ENCODE assay signal across 24 cellular contexts in the genomic region with DNA sequence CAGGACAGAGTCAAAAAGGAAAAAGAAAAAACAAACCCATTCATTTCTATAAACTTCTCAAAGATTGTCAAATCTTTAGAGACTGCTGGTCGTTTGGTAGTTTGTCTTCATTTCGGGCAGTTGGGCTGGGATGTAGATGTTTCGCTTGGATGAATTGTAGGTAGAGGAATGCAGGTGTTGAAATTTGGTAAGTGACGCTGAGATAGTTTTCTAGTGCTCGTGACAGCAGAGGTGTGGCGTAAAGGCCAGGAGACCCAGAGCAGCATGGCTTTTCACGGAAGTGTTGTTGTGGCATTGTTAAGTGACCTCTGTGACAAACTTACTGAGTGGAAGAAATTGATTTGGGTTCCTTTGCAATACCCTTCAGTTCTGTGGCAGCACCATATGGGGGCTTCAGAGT.
"Had no signal": no experiment of that assay in that cellular context is flagged by ENCODE, and none has a peak within 500 bp of the region (broad histone marks: within the 10 kb centered on the region; RNA-seq: fewer than 3 reads in every experiment).

No MANE protein-coding gene starts in this region.

- H3K4me2 ChIP-seq: hepatocyte had no signal

- H3K4me1 Mint-ChIP-seq: neural crest cell; stimulated activated memory B cell treated with anti-CD40 and anti-IgM and Interleukin-4, amounts not matched to agents 10 μg/mL and 1 μg/mL and 100 μg/mL, for 72 hours; stimulated activated naive CD8-positive, alpha-beta T cell treated with anti-CD3 and anti-CD28 coated beads, Interleukin-15, amount 100 ng/mL, for 72 hours had no signal

- H3K4me3 ChIP-seq: heart right ventricle, hepatocyte, left ventricle myocardium inferior, lung, mucosa of descending colon, right atrium auricular region, sigmoid colon, spleen, transverse colon, upper lobe of right lung had no signal

- ATAC-seq: mucosa of descending colon; naive thymus-derived CD4-positive, alpha-beta T cell; natural killer cell treated with Interleukin-12 subunit alpha and Interleukin-12 subunit beta and Interleukin-15 and Interleukin-18, amount 100 ng/mL, for 72 hours; stimulated activated memory B cell treated with anti-CD40 and anti-IgM and Interleukin-4, amounts not matched to agents 10 μg/mL and 1 μg/mL and 100 μg/mL, for 72 hours; stimulated activated naive CD8-positive, alpha-beta T cell treated with anti-CD3 and anti-CD28 coated beads, Interleukin-15, amount 100 ng/mL, for 72 hours; upper lobe of right lung had no signal

- H3K27me3 ChIP-seq: heart right ventricle, hepatocyte, neutrophil, right atrium auricular region, sigmoid colon, spleen, transverse colon, upper lobe of right lung had no signal

- H3K79me2 ChIP-seq: hepatocyte, parathyroid adenoma had no signal

- H3K27ac ChIP-seq: heart right ventricle, hepatocyte, left ventricle myocardium inferior, neutrophil, parathyroid adenoma, right atrium auricular region, transverse colon, upper lobe of right lung had no signal

- H3K27ac Mint-ChIP-seq: natural killer cell treated with Interleukin-12 subunit alpha and Interleukin-12 subunit beta and Interleukin-15 and Interleukin-18, amount 100 ng/mL, for 72 hours; stimulated activated memory B cell treated with anti-CD40 and anti-IgM and Interleukin-4, amounts not matched to agents 10 μg/mL and 1 μg/mL and 100 μg/mL, for 72 hours had no signal

- H3K9me3 ChIP-seq: neutrophil, transverse colon, upper lobe of right lung had no signal

- H3K9ac ChIP-seq: parathyroid adenoma had no signal

- H2AFZ ChIP-seq: hepatocyte, parathyroid adenoma had no signal

- H3K9me3 Mint-ChIP-seq: natural killer cell treated with Interleukin-12 subunit alpha and Interleukin-12 subunit beta and Interleukin-15 and Interleukin-18, amount 100 ng/mL, for 72 hours; stimulated activated naive CD8-positive, alpha-beta T cell treated with anti-CD3 and anti-CD28 coated beads, Interleukin-15, amount 100 ng/mL, for 72 hours had no signal

- H3K4me1 ChIP-seq: parathyroid adenoma, right atrium auricular region, sigmoid colon, upper lobe of right lung had no signal

- H3K4me3 Mint-ChIP-seq: naive thymus-derived CD4-positive, alpha-beta T cell; natural killer cell treated with Interleukin-12 subunit alpha and Interleukin-12 subunit beta and Interleukin-15 and Interleukin-18, amount 100 ng/mL, for 72 hours; neural crest cell; stimulated activated memory B cell treated with anti-CD40 and anti-IgM and Interleukin-4, amounts not matched to agents 10 μg/mL and 1 μg/mL and 100 μg/mL, for 72 hours; stimulated activated naive CD8-positive, alpha-beta T cell treated with anti-CD3 and anti-CD28 coated beads, Interleukin-15, amount 100 ng/mL, for 72 hours had no signal

- H3K27me3 Mint-ChIP-seq: naive thymus-derived CD4-positive, alpha-beta T cell; natural killer cell treated with Interleukin-12 subunit alpha and Interleukin-12 subunit beta and Interleukin-15 and Interleukin-18, amount 100 ng/mL, for 72 hours; stimulated activated memory B cell treated with anti-CD40 and anti-IgM and Interleukin-4, amounts not matched to agents 10 μg/mL and 1 μg/mL and 100 μg/mL, for 72 hours; stimulated activated naive CD8-positive, alpha-beta T cell treated with anti-CD3 and anti-CD28 coated beads, Interleukin-15, amount 100 ng/mL, for 72 hours had no signal

- DNase-seq: heart right ventricle; islet precursor cell; left ventricle myocardium inferior; midbrain; mucosa of descending colon; naive thymus-derived CD4-positive, alpha-beta T cell; occipital lobe; sigmoid colon; small intestine; spleen; stimulated activated CD4-positive, alpha-beta T cell treated with anti-CD3 and anti-CD28 coated beads, Interleukin-4, amount 100 ng/mL, for 24 hours; stimulated activated naive CD4-positive, alpha-beta T cell treated with Interleukin-2 at 50 U/mL for 16 hours; stimulated activated naive CD8-positive, alpha-beta T cell treated with anti-CD3 and anti-CD28 coated beads, Interleukin-15, amount 100 ng/mL, for 72 hours; substantia nigra; transverse colon; upper lobe of right lung had no signal
